ENCODE assay signal across 1 cellular context in the genomic region with DNA sequence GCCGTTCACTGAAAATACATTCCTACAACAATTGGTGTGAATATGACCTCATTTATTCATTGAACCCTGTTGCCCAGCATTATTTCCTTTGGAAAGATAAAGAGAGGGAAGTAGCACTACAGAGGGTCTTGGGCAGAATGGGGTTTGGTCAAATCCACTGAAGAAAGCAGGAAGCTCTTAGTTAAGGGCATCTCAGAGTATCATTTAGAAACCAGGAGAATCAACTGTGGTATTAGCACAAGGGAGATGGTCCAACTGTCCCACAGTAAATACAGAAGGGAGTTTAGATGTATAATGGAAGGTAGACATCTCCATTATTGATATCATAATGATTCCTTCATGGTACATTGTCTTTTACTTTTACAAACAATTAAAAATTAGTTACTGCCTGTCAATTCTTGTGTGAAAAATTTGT.
TF ChIP-seq lines count a peak whose summit lies in the region.

No MANE protein-coding gene starts in this region.

TF ChIP-seq in GM23338, 12 proteins besides CTCF, POLR2A, EP300 and RAD21 (continued from another document):
- TF ChIP-seq, protein P1, sequence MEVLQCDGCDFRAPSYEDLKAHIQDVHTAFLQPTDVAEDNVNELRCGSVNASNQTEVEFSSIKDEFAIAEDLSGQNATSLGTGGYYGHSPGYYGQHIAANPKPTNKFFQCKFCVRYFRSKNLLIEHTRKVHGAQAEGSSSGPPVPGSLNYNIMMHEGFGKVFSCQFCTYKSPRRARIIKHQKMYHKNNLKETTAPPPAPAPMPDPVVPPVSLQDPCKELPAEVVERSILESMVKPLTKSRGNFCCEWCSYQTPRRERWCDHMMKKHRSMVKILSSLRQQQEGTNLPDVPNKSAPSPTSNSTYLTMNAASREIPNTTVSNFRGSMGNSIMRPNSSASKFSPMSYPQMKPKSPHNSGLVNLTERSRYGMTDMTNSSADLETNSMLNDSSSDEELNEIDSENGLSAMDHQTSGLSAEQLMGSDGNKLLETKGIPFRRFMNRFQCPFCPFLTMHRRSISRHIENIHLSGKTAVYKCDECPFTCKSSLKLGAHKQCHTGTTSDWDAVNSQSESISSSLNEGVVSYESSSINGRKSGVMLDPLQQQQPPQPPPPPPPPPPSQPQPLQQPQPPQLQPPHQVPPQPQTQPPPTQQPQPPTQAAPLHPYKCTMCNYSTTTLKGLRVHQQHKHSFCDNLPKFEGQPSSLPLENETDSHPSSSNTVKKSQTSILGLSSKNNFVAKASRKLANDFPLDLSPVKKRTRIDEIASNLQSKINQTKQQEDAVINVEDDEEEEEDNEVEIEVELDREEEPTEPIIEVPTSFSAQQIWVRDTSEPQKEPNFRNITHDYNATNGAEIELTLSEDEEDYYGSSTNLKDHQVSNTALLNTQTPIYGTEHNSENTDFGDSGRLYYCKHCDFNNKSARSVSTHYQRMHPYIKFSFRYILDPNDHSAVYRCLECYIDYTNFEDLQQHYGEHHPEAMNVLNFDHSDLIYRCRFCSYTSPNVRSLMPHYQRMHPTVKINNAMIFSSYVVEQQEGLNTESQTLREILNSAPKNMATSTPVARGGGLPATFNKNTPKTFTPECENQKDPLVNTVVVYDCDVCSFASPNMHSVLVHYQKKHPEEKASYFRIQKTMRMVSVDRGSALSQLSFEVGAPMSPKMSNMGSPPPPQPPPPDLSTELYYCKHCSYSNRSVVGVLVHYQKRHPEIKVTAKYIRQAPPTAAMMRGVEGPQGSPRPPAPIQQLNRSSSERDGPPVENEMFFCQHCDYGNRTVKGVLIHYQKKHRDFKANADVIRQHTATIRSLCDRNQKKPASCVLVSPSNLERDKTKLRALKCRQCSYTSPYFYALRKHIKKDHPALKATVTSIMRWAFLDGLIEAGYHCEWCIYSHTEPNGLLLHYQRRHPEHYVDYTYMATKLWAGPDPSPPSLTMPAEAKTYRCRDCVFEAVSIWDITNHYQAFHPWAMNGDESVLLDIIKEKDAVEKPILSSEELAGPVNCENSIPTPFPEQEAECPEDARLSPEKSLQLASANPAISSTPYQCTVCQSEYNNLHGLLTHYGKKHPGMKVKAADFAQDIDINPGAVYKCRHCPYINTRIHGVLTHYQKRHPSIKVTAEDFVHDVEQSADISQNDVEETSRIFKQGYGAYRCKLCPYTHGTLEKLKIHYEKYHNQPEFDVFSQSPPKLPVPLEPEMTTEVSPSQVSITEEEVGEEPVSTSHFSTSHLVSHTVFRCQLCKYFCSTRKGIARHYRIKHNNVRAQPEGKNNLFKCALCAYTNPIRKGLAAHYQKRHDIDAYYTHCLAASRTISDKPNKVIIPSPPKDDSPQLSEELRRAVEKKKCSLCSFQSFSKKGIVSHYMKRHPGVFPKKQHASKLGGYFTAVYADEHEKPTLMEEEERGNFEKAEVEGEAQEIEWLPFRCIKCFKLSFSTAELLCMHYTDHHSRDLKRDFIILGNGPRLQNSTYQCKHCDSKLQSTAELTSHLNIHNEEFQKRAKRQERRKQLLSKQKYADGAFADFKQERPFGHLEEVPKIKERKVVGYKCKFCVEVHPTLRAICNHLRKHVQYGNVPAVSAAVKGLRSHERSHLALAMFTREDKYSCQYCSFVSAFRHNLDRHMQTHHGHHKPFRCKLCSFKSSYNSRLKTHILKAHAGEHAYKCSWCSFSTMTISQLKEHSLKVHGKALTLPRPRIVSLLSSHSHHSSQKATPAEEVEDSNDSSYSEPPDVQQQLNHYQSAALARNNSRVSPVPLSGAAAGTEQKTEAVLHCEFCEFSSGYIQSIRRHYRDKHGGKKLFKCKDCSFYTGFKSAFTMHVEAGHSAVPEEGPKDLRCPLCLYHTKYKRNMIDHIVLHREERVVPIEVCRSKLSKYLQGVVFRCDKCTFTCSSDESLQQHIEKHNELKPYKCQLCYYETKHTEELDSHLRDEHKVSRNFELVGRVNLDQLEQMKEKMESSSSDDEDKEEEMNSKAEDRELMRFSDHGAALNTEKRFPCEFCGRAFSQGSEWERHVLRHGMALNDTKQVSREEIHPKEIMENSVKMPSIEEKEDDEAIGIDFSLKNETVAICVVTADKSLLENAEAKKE (CRISPR knock-in tag; IDR thresholded peaks at IDR 0.05) = no peak
- no peak for TF ChIP-seq JUNB (IDR thresholded peaks at IDR 0.05; ENCODE audit: unreplicated experiment)
- TF ChIP-seq EZH2 (IDR thresholded peaks at IDR 0.05; ENCODE audit: low read depth, unreplicated experiment) = no peak
- TF ChIP-seq NANOG (IDR thresholded peaks at IDR 0.05; ENCODE audit: borderline replicate concordance) = no peak
- no peak for TF ChIP-seq EZH2phosphoT487 (IDR thresholded peaks at IDR 0.05; ENCODE audit: unreplicated experiment)
- TF ChIP-seq, protein P2, sequence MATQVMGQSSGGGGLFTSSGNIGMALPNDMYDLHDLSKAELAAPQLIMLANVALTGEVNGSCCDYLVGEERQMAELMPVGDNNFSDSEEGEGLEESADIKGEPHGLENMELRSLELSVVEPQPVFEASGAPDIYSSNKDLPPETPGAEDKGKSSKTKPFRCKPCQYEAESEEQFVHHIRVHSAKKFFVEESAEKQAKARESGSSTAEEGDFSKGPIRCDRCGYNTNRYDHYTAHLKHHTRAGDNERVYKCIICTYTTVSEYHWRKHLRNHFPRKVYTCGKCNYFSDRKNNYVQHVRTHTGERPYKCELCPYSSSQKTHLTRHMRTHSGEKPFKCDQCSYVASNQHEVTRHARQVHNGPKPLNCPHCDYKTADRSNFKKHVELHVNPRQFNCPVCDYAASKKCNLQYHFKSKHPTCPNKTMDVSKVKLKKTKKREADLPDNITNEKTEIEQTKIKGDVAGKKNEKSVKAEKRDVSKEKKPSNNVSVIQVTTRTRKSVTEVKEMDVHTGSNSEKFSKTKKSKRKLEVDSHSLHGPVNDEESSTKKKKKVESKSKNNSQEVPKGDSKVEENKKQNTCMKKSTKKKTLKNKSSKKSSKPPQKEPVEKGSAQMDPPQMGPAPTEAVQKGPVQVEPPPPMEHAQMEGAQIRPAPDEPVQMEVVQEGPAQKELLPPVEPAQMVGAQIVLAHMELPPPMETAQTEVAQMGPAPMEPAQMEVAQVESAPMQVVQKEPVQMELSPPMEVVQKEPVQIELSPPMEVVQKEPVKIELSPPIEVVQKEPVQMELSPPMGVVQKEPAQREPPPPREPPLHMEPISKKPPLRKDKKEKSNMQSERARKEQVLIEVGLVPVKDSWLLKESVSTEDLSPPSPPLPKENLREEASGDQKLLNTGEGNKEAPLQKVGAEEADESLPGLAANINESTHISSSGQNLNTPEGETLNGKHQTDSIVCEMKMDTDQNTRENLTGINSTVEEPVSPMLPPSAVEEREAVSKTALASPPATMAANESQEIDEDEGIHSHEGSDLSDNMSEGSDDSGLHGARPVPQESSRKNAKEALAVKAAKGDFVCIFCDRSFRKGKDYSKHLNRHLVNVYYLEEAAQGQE (IDR thresholded peaks at IDR 0.05; ENCODE audit: unreplicated experiment) = no peak
- TF ChIP-seq CREB1 (CRISPR knock-in tag; IDR thresholded peaks at IDR 0.05; ENCODE audit: low read depth) = no peak
